Comparison of ENCODE assay signal across 22 cellular contexts in genomic region chr7:91043181-91043580, GRCh38.
"Had no signal": no experiment of that assay in that cellular context is flagged by ENCODE, and none has a peak within 500 bp of the region (broad histone marks: within the 10 kb centered on the region; RNA-seq: fewer than 3 reads in every experiment).

No MANE protein-coding gene starts in this region.

- H3K9me3 Mint-ChIP-seq: activated B cell treated with CpG ODN at 0.5 μM for 24 hours; activated CD4-positive, alpha-beta memory T cell treated with anti-CD3 and anti-CD28 coated beads, Interleukin-2, amount 10 ng/mL, durations not matched to agents 7 days and 5 days; activated naive CD8-positive, alpha-beta T cell treated with anti-CD3 and anti-CD28 coated beads for 36 hours; activated T-helper 17 cell treated with anti-CD3 and anti-CD28 coated beads, Interleukin-2, amount 50 U/mL, for 72 hours; naive thymus-derived CD8-positive, alpha-beta T cell; T-cell had no signal

- H3K27ac Mint-ChIP-seq: activated B cell treated with CpG ODN at 0.5 μM for 24 hours; activated CD4-positive, alpha-beta memory T cell treated with anti-CD3 and anti-CD28 coated beads, Interleukin-2, amount 10 ng/mL, durations not matched to agents 7 days and 5 days; activated CD8-positive, alpha-beta memory T cell treated with anti-CD3 and anti-CD28 coated beads, Interleukin-2, amount 10 ng/mL, durations not matched to agents 7 days and 5 days; activated naive CD8-positive, alpha-beta T cell treated with anti-CD3 and anti-CD28 coated beads for 36 hours; activated T-helper 17 cell treated with anti-CD3 and anti-CD28 coated beads, Interleukin-2, amount 50 U/mL, for 72 hours; immature natural killer cell; naive thymus-derived CD8-positive, alpha-beta T cell; T-cell had no signal

- H3K4me1 Mint-ChIP-seq: activated CD4-positive, alpha-beta memory T cell treated with anti-CD3 and anti-CD28 coated beads, Interleukin-2, amount 10 ng/mL, durations not matched to agents 7 days and 5 days; activated CD8-positive, alpha-beta memory T cell treated with anti-CD3 and anti-CD28 coated beads, Interleukin-2, amount 10 ng/mL, durations not matched to agents 7 days and 5 days; activated naive CD8-positive, alpha-beta T cell treated with anti-CD3 and anti-CD28 coated beads for 36 hours; activated T-helper 17 cell treated with anti-CD3 and anti-CD28 coated beads, Interleukin-2, amount 50 U/mL, for 72 hours; immature natural killer cell; naive thymus-derived CD8-positive, alpha-beta T cell; T-cell had no signal

- H3K36me3 ChIP-seq: cardiac muscle cell, gastrocnemius medialis, heart right ventricle, right atrium auricular region, vagina had no signal

- DNase-seq: activated B cell treated with CpG ODN at 0.5 μM for 24 hours; activated CD4-positive, alpha-beta memory T cell treated with anti-CD3 and anti-CD28 coated beads, Interleukin-2, amount 10 ng/mL, durations not matched to agents 7 days and 5 days; activated CD4-positive, alpha-beta T cell treated with anti-CD3 and anti-CD28 coated beads for 4 hours; activated CD8-positive, alpha-beta memory T cell treated with anti-CD3 and anti-CD28 coated beads, Interleukin-2, amount 10 ng/mL, durations not matched to agents 7 days and 5 days; activated naive CD4-positive, alpha-beta T cell; activated naive CD8-positive, alpha-beta T cell treated with anti-CD3 and anti-CD28 coated beads for 36 hours; amniotic stem cell; dorsolateral prefrontal cortex; gastrocnemius medialis; heart right ventricle; immature natural killer cell; naive thymus-derived CD8-positive, alpha-beta T cell; posterior cingulate gyrus; stimulated activated CD4-positive, alpha-beta T cell treated with anti-CD3 and anti-CD28 coated beads, Interleukin-2, amount 100 ng/mL, for 24 hours; stimulated activated naive CD4-positive, alpha-beta T cell treated with Interleukin-2 at 50 U/mL for 16 hours; substantia nigra; T-cell; trophoblast cell had no signal

- H3K27me3 Mint-ChIP-seq: activated B cell treated with CpG ODN at 0.5 μM for 24 hours; activated CD4-positive, alpha-beta memory T cell treated with anti-CD3 and anti-CD28 coated beads, Interleukin-2, amount 10 ng/mL, durations not matched to agents 7 days and 5 days; activated CD8-positive, alpha-beta memory T cell treated with anti-CD3 and anti-CD28 coated beads, Interleukin-2, amount 10 ng/mL, durations not matched to agents 7 days and 5 days; activated naive CD8-positive, alpha-beta T cell treated with anti-CD3 and anti-CD28 coated beads for 36 hours; activated T-helper 17 cell treated with anti-CD3 and anti-CD28 coated beads, Interleukin-2, amount 50 U/mL, for 72 hours; naive thymus-derived CD8-positive, alpha-beta T cell had no signal

- H3K4me1 ChIP-seq: gastrocnemius medialis, right atrium auricular region had no signal

- H3K36me3 Mint-ChIP-seq: activated CD8-positive, alpha-beta memory T cell treated with anti-CD3 and anti-CD28 coated beads, Interleukin-2, amount 10 ng/mL, durations not matched to agents 7 days and 5 days; activated naive CD8-positive, alpha-beta T cell treated with anti-CD3 and anti-CD28 coated beads for 36 hours; immature natural killer cell; naive thymus-derived CD8-positive, alpha-beta T cell; T-cell had no signal

- H3K9me3 ChIP-seq: gastrocnemius medialis, heart right ventricle, right atrium auricular region, vagina had no signal

- H3K27ac ChIP-seq: cardiac muscle cell, gastrocnemius medialis, heart right ventricle, right atrium auricular region, vagina had no signal

- H3K4me3 Mint-ChIP-seq: activated B cell treated with CpG ODN at 0.5 μM for 24 hours; activated CD4-positive, alpha-beta memory T cell treated with anti-CD3 and anti-CD28 coated beads, Interleukin-2, amount 10 ng/mL, durations not matched to agents 7 days and 5 days; activated CD8-positive, alpha-beta memory T cell treated with anti-CD3 and anti-CD28 coated beads, Interleukin-2, amount 10 ng/mL, durations not matched to agents 7 days and 5 days; activated naive CD8-positive, alpha-beta T cell treated with anti-CD3 and anti-CD28 coated beads for 36 hours; activated T-helper 17 cell treated with anti-CD3 and anti-CD28 coated beads, Interleukin-2, amount 50 U/mL, for 72 hours; immature natural killer cell; naive thymus-derived CD8-positive, alpha-beta T cell; T-cell had no signal

- H3K4me3 ChIP-seq: cardiac muscle cell, dorsolateral prefrontal cortex, gastrocnemius medialis, heart right ventricle, right atrium auricular region, vagina had no signal

- H3K27me3 ChIP-seq: cardiac muscle cell, dorsolateral prefrontal cortex, gastrocnemius medialis, heart right ventricle, right atrium auricular region, vagina had no signal
